Comparison of ENCODE assay signal across 8 cellular contexts in the genomic region with DNA sequence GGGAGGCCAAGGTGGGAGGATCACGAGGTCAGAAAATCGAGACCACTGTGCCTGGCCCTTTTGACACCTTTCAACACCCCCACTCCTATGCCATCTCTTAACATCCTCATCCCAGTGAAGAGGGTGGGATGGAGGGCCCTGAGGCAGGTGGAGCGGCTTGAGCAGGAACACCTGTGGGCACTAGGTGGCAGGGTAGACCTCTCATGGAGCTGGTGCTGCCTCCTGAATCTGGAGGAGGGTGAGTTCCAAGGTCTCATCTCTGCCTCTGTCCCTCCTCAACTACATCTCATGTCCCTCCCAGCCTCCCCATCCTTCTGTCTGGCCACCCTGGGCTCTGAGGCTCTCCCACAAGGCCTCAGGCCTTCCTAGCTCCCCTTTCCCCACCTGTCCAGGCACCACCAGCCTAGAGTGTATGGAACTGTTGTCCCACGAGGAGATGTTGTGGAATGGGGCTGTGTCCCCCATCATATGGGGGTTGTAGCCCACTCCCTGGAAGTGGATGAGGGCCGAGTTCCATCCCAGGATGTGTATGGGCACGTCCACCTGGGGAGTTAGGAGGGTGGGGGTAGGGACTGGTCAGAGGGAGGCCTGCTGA. TPM values are rescaled to one million over a fixed set of nuclear protein-coding genes. Genes with fewer than 3 reads are reported as not detected.
A peak's percentile ranks its signal among the peaks of the same experiment; 100 is the strongest.
DNase-seq lines count a peak whose midpoint lies in the region; ATAC-seq, FAIRE-seq and TF ChIP-seq lines count a peak whose summit lies in the region.

No MANE protein-coding gene starts in this region.

- CTCF ChIA-PET in Calu3 (lab: Charles Lee) (interaction anchor here (0.6 to 1.6 kb wide), 11 partner anchors 9 to 160 kb away, joined by 3 to 14 read pairs (median 5); a partner anchor contains a TSS), HepG2 (lab: Yijun Ruan, JAX; ENCODE audit: low intra/inter-chr PET ratio, low total read pairs) (interaction anchor here (1.2 to 2.9 kb wide), 2 partner anchors 109 to 145 kb away, joined by 3 to 13 read pairs; no protein-coding TSS in a partner anchor)

- no peaks in the 10 kb centered on the region for H3K36me3 ChIP-seq in HepG2 (replicated peaks in 1 of 2; ENCODE audit: control insufficient read depth in 1 of 2, insufficient read depth in 2 of 2, low read length in 2 of 2)

- intact Hi-C loops in Calu3 (cut with micrococcal nuclease; ENCODE audit: unreplicated experiment) (loop anchor here (1.0 to 5.0 kb wide), 2 partner anchors 112 to 145 kb away; no protein-coding TSS in a partner anchor), HepG2 (cut with micrococcal nuclease; ENCODE audit: unreplicated experiment) (no loop called here)

- TF ChIP-seq POLR2A in HepG2 (IDR thresholded peaks at IDR 0.05; ENCODE audit: insufficient read depth in 1 of 2, low read depth in 2 of 2, low read length in 2 of 2): no peak

- H4K20me1 ChIP-seq in HepG2 (ENCODE audit: insufficient read depth, low read length): no peaks in the 10 kb centered on the region; the same call in 1 of the 2 replicates

- peak; percentile 52 for ATAC-seq in GM18868 (IDR thresholded peaks at IDR 0.05; ENCODE audit: unreplicated experiment)
- peak; percentile 71 for ATAC-seq in SK-N-SH treated with all-trans-retinoic acid at 6 μM for 48 hours
- ATAC-seq in HepG2: peak; percentile 95
- ATAC-seq in HG02884 (IDR thresholded peaks at IDR 0.05; ENCODE audit: unreplicated experiment): no peak
- no peak for ATAC-seq in HG02759 (IDR thresholded peaks at IDR 0.05; ENCODE audit: unreplicated experiment)
- ATAC-seq in GM19324 (IDR thresholded peaks at IDR 0.05; ENCODE audit: low FRiP score, unreplicated experiment): no peak

- TF ChIP-seq CTCF in Calu3 (IDR thresholded peaks at IDR 0.05; ENCODE audit: unreplicated experiment) (peak; percentile 71), HepG2 (CRISPR knock-in tag; IDR thresholded peaks at IDR 0.05) (peak; percentile 84)

- no peak overlapping the region for H3K4me3 ChIP-seq in HepG2 (replicated peaks in 1 of 3; ENCODE audit: insufficient read depth in 1 of 3, low read depth in 2 of 3, low read length in 3 of 3)

- H3K27me3 ChIP-seq in HepG2 (ENCODE audit: control insufficient read depth in 1 of 2, insufficient read depth in 2 of 2, low read length in 2 of 2): peaks cover 16 to 51% of the 10 kb centered on the region in 2 experiments

- H3K9me3 Mint-ChIP-seq in Calu3 (ENCODE audit: low read depth, unreplicated experiment): no peaks in the 10 kb centered on the region

- peaks cover 7% of the 10 kb centered on the region; the same call in 1 of the 2 replicates for H3K4me1 ChIP-seq in HepG2 (ENCODE audit: insufficient read depth, low read length)

- in situ Hi-C loops in HepG2 (cut with HindIII; ENCODE audit: extremely low pct_ligation_motif_present, low pct_unique_long_range_greater_than_20kb): no loop called here

- TF ChIP-seq RAD21 in HepG2 (CRISPR knock-in tag; IDR thresholded peaks at IDR 0.05): 0 out of 2 replicates have a peak, but pooled peaks have one; percentile 59

- H3K4me3 Mint-ChIP-seq in Calu3 (ENCODE audit: low read depth, unreplicated experiment): no peak overlapping the region

- H3K9me3 ChIP-seq in HepG2 (ENCODE audit: low read length): no peaks in the 10 kb centered on the region

- TF ChIP-seq EP300 in HepG2 (IDR thresholded peaks at IDR 0.05; ENCODE audit: low read depth in 2 of 2, low read length in 2 of 2) (no peak), HepG2 (CRISPR knock-in tag; IDR thresholded peaks at IDR 0.05; ENCODE audit: borderline replicate concordance) (no peak)

- no peaks in the 10 kb centered on the region for H3K79me2 ChIP-seq in HepG2 (ENCODE audit: insufficient read depth, low read length)

- DNase-seq in Calu3 (peak; percentile 73), HepG2 (ENCODE audit: low spot score) (peak; percentile 37)
- no peak for DNase-seq in NK-92 treated with Interleukin-12 subunit alpha and Interleukin-12 subunit beta, amount 100 ng/mL, for 24 hours (lab: John Stamatoyannopoulos, UW)

- 5% methylated on average over 6 of the region's 6 CpGs for WGBS in HepG2 (ENCODE audit: low lambda C conversion rate)

- H3K27me3 Mint-ChIP-seq in Calu3 (ENCODE audit: unreplicated experiment): peaks cover 40% of the 10 kb centered on the region

- no peak overlapping the region for H3K9ac ChIP-seq in HepG2 (ENCODE audit: insufficient read depth, low read depth, low read length)

- BruUV-seq in Calu3 (replicated peaks; lab: Mats Ljungman, UMichigan) (no TSS peak), HepG2 (replicated peaks; lab: Mats Ljungman, UMichigan) (no TSS peak)

- no peak overlapping the region for H3K4me2 ChIP-seq in HepG2 (ENCODE audit: low read depth, low read length)

- no peaks in the 10 kb centered on the region for H3K4me1 Mint-ChIP-seq in Calu3 (ENCODE audit: low read depth, unreplicated experiment)

- H3K36me3 Mint-ChIP-seq in Calu3 (ENCODE audit: insufficient read depth, unreplicated experiment): no peaks in the 10 kb centered on the region

- POLR2A ChIA-PET in HepG2 (lab: Yijun Ruan, JAX): no interaction called here

- peak; percentile 93 for FAIRE-seq in HepG2 (lab: Jason Lieb, UNC)

- no peak overlapping the region for H3K27ac ChIP-seq in HepG2 (ENCODE audit: extremely low read length, insufficient read depth, low read length)

- H3K27ac Mint-ChIP-seq in Calu3 (ENCODE audit: unreplicated experiment): no peak overlapping the region

- H2AFZ ChIP-seq in HepG2 (ENCODE audit: low read length): no peak overlapping the region

RNA-seq across cellular contexts. Expression of a gene that starts 17.0 kb away (rescaled TPM):
- not detected in 2 replicates for total RNA-seq in Calu3 (2022)
- total RNA-seq in HepG2 (2016; rRNA removed; fragmentation: Illumina TruSeq; extraction: Trizol): not detected in 2 replicates
- not detected in 2 replicates for total RNA-seq in HepG2 (2016; cell fraction: cytosol; rRNA removed; fragmentation: Illumina TruSeq; extraction: Trizol; ENCODE audit: low read depth)
- not detected in 2 replicates for total RNA-seq in HepG2 (2016; cell fraction: insoluble cytoplasmic fraction; rRNA removed; fragmentation: Illumina TruSeq; extraction: Trizol)
- not detected in 2 replicates for total RNA-seq in HepG2 (2016; cell fraction: membrane; rRNA removed; fragmentation: Illumina TruSeq; extraction: Trizol)
- not detected in 2 replicates for total RNA-seq in HepG2 (2016; cell fraction: nucleus; rRNA removed; fragmentation: Illumina TruSeq; extraction: Trizol)
- polyA plus RNA-seq in HepG2 (2011; rRNA removed): not detected in 2 replicates
- polyA plus RNA-seq in HepG2 (2011; cell fraction: cytosol; rRNA removed): not detected in 2 replicates
- not detected in 2 replicates for polyA plus RNA-seq in HepG2 (2011; cell fraction: nucleus; rRNA removed)
- polyA plus RNA-seq in HepG2 (2012): not detected in 2 replicates
- not detected in 2 replicates for polyA plus RNA-seq in HepG2 (2016; cell fraction: cytosol; fragmentation: Illumina TruSeq; extraction: Trizol; ENCODE audit: low read depth)
- not detected in 2 replicates for polyA plus RNA-seq in HepG2 (2016; cell fraction: insoluble cytoplasmic fraction; fragmentation: Illumina TruSeq; extraction: Trizol; ENCODE audit: low read depth)
- polyA plus RNA-seq in HepG2 (2016; cell fraction: membrane; fragmentation: Illumina TruSeq; extraction: Trizol; ENCODE audit: low read depth): not detected in 2 replicates
- not detected in 2 replicates for polyA plus RNA-seq in HepG2 (2016; cell fraction: nucleus; fragmentation: Illumina TruSeq; extraction: Trizol; ENCODE audit: insufficient read depth, low read depth)
- not detected in 2 replicates for polyA minus RNA-seq in HepG2 (2011; rRNA and poly(A)+ RNA removed; ENCODE audit: low replicate concordance)
- not detected in 2 replicates for polyA minus RNA-seq in HepG2 (2011; cell fraction: cytosol; rRNA and poly(A)+ RNA removed)
- polyA minus RNA-seq in HepG2 (2011; cell fraction: nucleus; rRNA and poly(A)+ RNA removed): not detected in 2 replicates

RNA-seq across cellular contexts. Expression of a gene that starts 25.3 kb away (rescaled TPM):
- total RNA-seq in Calu3 (2022) (not detected in 2 replicates), HepG2 (2016; rRNA removed; fragmentation: Illumina TruSeq; extraction: Trizol) (not detected in 2 replicates)
- not detected in 2 replicates for total RNA-seq in HepG2 (2016; cell fraction: cytosol; rRNA removed; fragmentation: Illumina TruSeq; extraction: Trizol; ENCODE audit: low read depth)
- not detected in 2 replicates for total RNA-seq in HepG2 (2016; cell fraction: insoluble cytoplasmic fraction; rRNA removed; fragmentation: Illumina TruSeq; extraction: Trizol)
- total RNA-seq in HepG2 (2016; cell fraction: membrane; rRNA removed; fragmentation: Illumina TruSeq; extraction: Trizol): not detected in 2 replicates
- not detected in 2 replicates for total RNA-seq in HepG2 (2016; cell fraction: nucleus; rRNA removed; fragmentation: Illumina TruSeq; extraction: Trizol)
- polyA plus RNA-seq in HepG2 (2011; rRNA removed): not detected in 2 replicates
- not detected in 2 replicates for polyA plus RNA-seq in HepG2 (2011; cell fraction: cytosol; rRNA removed)
- not detected in 2 replicates for polyA plus RNA-seq in HepG2 (2011; cell fraction: nucleus; rRNA removed)
- polyA plus RNA-seq in HepG2 (2012): not detected in 2 replicates
- not detected in 2 replicates for polyA plus RNA-seq in HepG2 (2016; cell fraction: cytosol; fragmentation: Illumina TruSeq; extraction: Trizol; ENCODE audit: low read depth)
- not detected in 2 replicates for polyA plus RNA-seq in HepG2 (2016; cell fraction: insoluble cytoplasmic fraction; fragmentation: Illumina TruSeq; extraction: Trizol; ENCODE audit: low read depth)
- polyA plus RNA-seq in HepG2 (2016; cell fraction: membrane; fragmentation: Illumina TruSeq; extraction: Trizol; ENCODE audit: low read depth): not detected in 2 replicates
- not detected in 2 replicates for polyA plus RNA-seq in HepG2 (2016; cell fraction: nucleus; fragmentation: Illumina TruSeq; extraction: Trizol; ENCODE audit: insufficient read depth, low read depth)
- polyA minus RNA-seq in HepG2 (2011; rRNA and poly(A)+ RNA removed; ENCODE audit: low replicate concordance): not detected in 2 replicates
- polyA minus RNA-seq in HepG2 (2011; cell fraction: cytosol; rRNA and poly(A)+ RNA removed): not detected in 2 replicates
- polyA minus RNA-seq in HepG2 (2011; cell fraction: nucleus; rRNA and poly(A)+ RNA removed): not detected in 2 replicates

RNA-seq across cellular contexts. Expression of a gene that starts 31.1 kb away (rescaled TPM):
- total RNA-seq in Calu3 (2022) (0.68 and 1.3 TPM in 2 replicates), HepG2 (2016; rRNA removed; fragmentation: Illumina TruSeq; extraction: Trizol) (not detected in 2 replicates)
- not detected in 2 replicates for total RNA-seq in HepG2 (2016; cell fraction: cytosol; rRNA removed; fragmentation: Illumina TruSeq; extraction: Trizol; ENCODE audit: low read depth)
- total RNA-seq in HepG2 (2016; cell fraction: insoluble cytoplasmic fraction; rRNA removed; fragmentation: Illumina TruSeq; extraction: Trizol): not detected in 2 replicates
- not detected in 2 replicates for total RNA-seq in HepG2 (2016; cell fraction: membrane; rRNA removed; fragmentation: Illumina TruSeq; extraction: Trizol)
- not detected in 2 replicates for total RNA-seq in HepG2 (2016; cell fraction: nucleus; rRNA removed; fragmentation: Illumina TruSeq; extraction: Trizol)
- 0.03 and 0.05 TPM in 2 replicates for polyA plus RNA-seq in HepG2 (2011; rRNA removed)
- 0.03 TPM in 2 replicates for polyA plus RNA-seq in HepG2 (2011; cell fraction: cytosol; rRNA removed)
- polyA plus RNA-seq in HepG2 (2011; cell fraction: nucleus; rRNA removed): 0.17 and 0.18 TPM in 2 replicates
- polyA plus RNA-seq in HepG2 (2012): 0.09 TPM in 1 of 2 replicates, not detected in the other
- not detected in 2 replicates for polyA plus RNA-seq in HepG2 (2016; cell fraction: cytosol; fragmentation: Illumina TruSeq; extraction: Trizol; ENCODE audit: low read depth)
- polyA plus RNA-seq in HepG2 (2016; cell fraction: insoluble cytoplasmic fraction; fragmentation: Illumina TruSeq; extraction: Trizol; ENCODE audit: low read depth): not detected in 2 replicates
- not detected in 2 replicates for polyA plus RNA-seq in HepG2 (2016; cell fraction: membrane; fragmentation: Illumina TruSeq; extraction: Trizol; ENCODE audit: low read depth)
- not detected in 2 replicates for polyA plus RNA-seq in HepG2 (2016; cell fraction: nucleus; fragmentation: Illumina TruSeq; extraction: Trizol; ENCODE audit: insufficient read depth, low read depth)
- polyA minus RNA-seq in HepG2 (2011; rRNA and poly(A)+ RNA removed; ENCODE audit: low replicate concordance): not detected in 2 replicates
- not detected in 2 replicates for polyA minus RNA-seq in HepG2 (2011; cell fraction: cytosol; rRNA and poly(A)+ RNA removed)
- not detected in 2 replicates for polyA minus RNA-seq in HepG2 (2011; cell fraction: nucleus; rRNA and poly(A)+ RNA removed)

RNA-seq across cellular contexts. Expression of a gene that starts 50.5 kb away (rescaled TPM):
- total RNA-seq in Calu3 (2022) (9.0 and 15.8 TPM in 2 replicates), HepG2 (2016; rRNA removed; fragmentation: Illumina TruSeq; extraction: Trizol) (0.15 and 0.42 TPM in 2 replicates)
- total RNA-seq in HepG2 (2016; cell fraction: cytosol; rRNA removed; fragmentation: Illumina TruSeq; extraction: Trizol; ENCODE audit: low read depth): 0.20 TPM in 1 of 2 replicates, not detected in the other
- total RNA-seq in HepG2 (2016; cell fraction: insoluble cytoplasmic fraction; rRNA removed; fragmentation: Illumina TruSeq; extraction: Trizol): 0.31 and 0.39 TPM in 2 replicates
- total RNA-seq in HepG2 (2016; cell fraction: membrane; rRNA removed; fragmentation: Illumina TruSeq; extraction: Trizol): 0.28 and 0.31 TPM in 2 replicates
- total RNA-seq in HepG2 (2016; cell fraction: nucleus; rRNA removed; fragmentation: Illumina TruSeq; extraction: Trizol): 0.63 and 0.90 TPM in 2 replicates
- 0.10 TPM in 1 of 2 replicates, not detected in the other for polyA plus RNA-seq in HepG2 (2011; rRNA removed)
- 0.09 TPM in 2 replicates for polyA plus RNA-seq in HepG2 (2011; cell fraction: cytosol; rRNA removed)
- polyA plus RNA-seq in HepG2 (2011; cell fraction: nucleus; rRNA removed): 0.16 and 0.37 TPM in 2 replicates
- polyA plus RNA-seq in HepG2 (2012): 0.08 and 0.12 TPM in 2 replicates
- 0.11 and 0.16 TPM in 2 replicates for polyA plus RNA-seq in HepG2 (2016; cell fraction: cytosol; fragmentation: Illumina TruSeq; extraction: Trizol; ENCODE audit: low read depth)
- polyA plus RNA-seq in HepG2 (2016; cell fraction: insoluble cytoplasmic fraction; fragmentation: Illumina TruSeq; extraction: Trizol; ENCODE audit: low read depth): 0.30 and 0.58 TPM in 2 replicates
- polyA plus RNA-seq in HepG2 (2016; cell fraction: membrane; fragmentation: Illumina TruSeq; extraction: Trizol; ENCODE audit: low read depth): 0.41 and 0.43 TPM in 2 replicates
- 0.81 and 1.1 TPM in 2 replicates for polyA plus RNA-seq in HepG2 (2016; cell fraction: nucleus; fragmentation: Illumina TruSeq; extraction: Trizol; ENCODE audit: insufficient read depth, low read depth)
- 0.26 TPM in 1 of 2 replicates, not detected in the other for polyA minus RNA-seq in HepG2 (2011; rRNA and poly(A)+ RNA removed; ENCODE audit: low replicate concordance)
- not detected in 2 replicates for polyA minus RNA-seq in HepG2 (2011; cell fraction: cytosol; rRNA and poly(A)+ RNA removed)
- 0.26 and 0.50 TPM in 2 replicates for polyA minus RNA-seq in HepG2 (2011; cell fraction: nucleus; rRNA and poly(A)+ RNA removed)

RNA-seq across cellular contexts. Expression of a gene that starts 50.8 kb away (rescaled TPM):
- 0.59 and 0.86 TPM in 2 replicates for total RNA-seq in Calu3 (2022)
- not detected in 2 replicates for total RNA-seq in HepG2 (2016; rRNA removed; fragmentation: Illumina TruSeq; extraction: Trizol)
- not detected in 2 replicates for total RNA-seq in HepG2 (2016; cell fraction: cytosol; rRNA removed; fragmentation: Illumina TruSeq; extraction: Trizol; ENCODE audit: low read depth)
- total RNA-seq in HepG2 (2016; cell fraction: insoluble cytoplasmic fraction; rRNA removed; fragmentation: Illumina TruSeq; extraction: Trizol): not detected in 2 replicates
- not detected in 2 replicates for total RNA-seq in HepG2 (2016; cell fraction: membrane; rRNA removed; fragmentation: Illumina TruSeq; extraction: Trizol)
- not detected in 2 replicates for total RNA-seq in HepG2 (2016; cell fraction: nucleus; rRNA removed; fragmentation: Illumina TruSeq; extraction: Trizol)
- not detected in 2 replicates for polyA plus RNA-seq in HepG2 (2011; rRNA removed)
- 0.03 and 0.04 TPM in 2 replicates for polyA plus RNA-seq in HepG2 (2011; cell fraction: cytosol; rRNA removed)
- polyA plus RNA-seq in HepG2 (2011; cell fraction: nucleus; rRNA removed): not detected in 2 replicates
- polyA plus RNA-seq in HepG2 (2012): not detected in 2 replicates
- polyA plus RNA-seq in HepG2 (2016; cell fraction: cytosol; fragmentation: Illumina TruSeq; extraction: Trizol; ENCODE audit: low read depth): not detected in 2 replicates
- polyA plus RNA-seq in HepG2 (2016; cell fraction: insoluble cytoplasmic fraction; fragmentation: Illumina TruSeq; extraction: Trizol; ENCODE audit: low read depth): not detected in 2 replicates
- polyA plus RNA-seq in HepG2 (2016; cell fraction: membrane; fragmentation: Illumina TruSeq; extraction: Trizol; ENCODE audit: low read depth): 0.08 TPM in 1 of 2 replicates, not detected in the other
- not detected in 2 replicates for polyA plus RNA-seq in HepG2 (2016; cell fraction: nucleus; fragmentation: Illumina TruSeq; extraction: Trizol; ENCODE audit: insufficient read depth, low read depth)
- polyA minus RNA-seq in HepG2 (2011; rRNA and poly(A)+ RNA removed; ENCODE audit: low replicate concordance): 0.49 TPM in 1 of 2 replicates, not detected in the other
- not detected in 2 replicates for polyA minus RNA-seq in HepG2 (2011; cell fraction: cytosol; rRNA and poly(A)+ RNA removed)
- not detected in 2 replicates for polyA minus RNA-seq in HepG2 (2011; cell fraction: nucleus; rRNA and poly(A)+ RNA removed)

Comparison
In these comparisons a context has a peak if more than half of its experiments do, and no peak if none do; other contexts are left out.
1. ATAC-seq: peak in GM18868 (single experiment), SK-N-SH treated with all-trans-retinoic acid at 6 μM for 48 hours (single experiment) and HepG2 (single experiment); none in HG02884 (single experiment), HG02759 (single experiment) and GM19324 (single experiment).